Comparison of ENCODE assay signal across 9 cellular contexts in genomic region chr2:225464346-225465025, GRCh38.
A peak's percentile ranks its signal among the peaks of the same experiment; 100 is the strongest.
DNase-seq lines count a peak whose midpoint lies in the region; ATAC-seq and TF ChIP-seq lines count a peak whose summit lies in the region.
"Had no signal": no experiment of that assay in that cellular context is flagged by ENCODE, and none has a peak within 500 bp of the region (broad histone marks: within the 10 kb centered on the region; RNA-seq: fewer than 3 reads in every experiment).

No MANE protein-coding gene starts in this region.

- no peak for TF ChIP-seq POLR2A in heart left ventricle (IDR thresholded peaks at IDR 0.05)
- TF ChIP-seq POLR2A in gastrocnemius medialis (IDR thresholded peaks at IDR 0.05) = no peak

- ATAC-seq in right cardiac atrium (no peak), heart left ventricle (no peak), HG03196 (IDR thresholded peaks at IDR 0.05; ENCODE audit: unreplicated experiment) (peak; percentile 89), gastrocnemius medialis (no peak)

- H3K9me3 ChIP-seq in right cardiac atrium (ENCODE audit: control insufficient read depth, low read length) = no peaks in the 10 kb centered on the region
- H3K9me3 ChIP-seq in heart left ventricle = no peaks in the 10 kb centered on the region
- H3K9me3 ChIP-seq in gastrocnemius medialis = no peaks in the 10 kb centered on the region
- H3K9me3 ChIP-seq: neutrophil had no signal

- H3K4me1 ChIP-seq in right cardiac atrium (ENCODE audit: control insufficient read depth, insufficient read depth, low read length) (no peaks in the 10 kb centered on the region), heart left ventricle (no peaks in the 10 kb centered on the region), gastrocnemius medialis (no peaks in the 10 kb centered on the region)

- H3K4me1 Mint-ChIP-seq in activated naive CD8-positive, alpha-beta T cell treated with anti-CD3 and anti-CD28 coated beads for 36 hours = peaks cover 14% of the 10 kb centered on the region
- H3K4me1 Mint-ChIP-seq in Calu3 (ENCODE audit: low read depth, unreplicated experiment) = peaks cover 60% of the 10 kb centered on the region

- no peaks in the 10 kb centered on the region for H3K27me3 Mint-ChIP-seq in activated naive CD8-positive, alpha-beta T cell treated with anti-CD3 and anti-CD28 coated beads for 36 hours
- H3K27me3 Mint-ChIP-seq in Calu3 (ENCODE audit: unreplicated experiment) = no peaks in the 10 kb centered on the region

- H3K27me3 ChIP-seq in right cardiac atrium (ENCODE audit: control insufficient read depth, insufficient read depth) = no peaks in the 10 kb centered on the region
- no peaks in the 10 kb centered on the region for H3K27me3 ChIP-seq in heart left ventricle
- H3K27me3 ChIP-seq in gastrocnemius medialis = no peaks in the 10 kb centered on the region
- H3K27me3 ChIP-seq: neutrophil had no signal

- 73% methylated on average over 10 of the region's 10 CpGs for WGBS in right cardiac atrium
- WGBS in heart left ventricle, 4 donors = 74 to 81% (median 76%) methylated on average over 10 of the region's 10 CpGs

- H3K4me3 ChIP-seq in right cardiac atrium (ENCODE audit: low read length) (peak overlapping the region; percentile 7), heart left ventricle (peak overlapping the region in 4 of 12 donors; percentile 8 to 43 (median 18)), gastrocnemius medialis (no peak overlapping the region)

- peak overlapping the region; percentile 57 for H3K4me3 Mint-ChIP-seq in activated naive CD8-positive, alpha-beta T cell treated with anti-CD3 and anti-CD28 coated beads for 36 hours
- H3K4me3 Mint-ChIP-seq in Calu3 (ENCODE audit: low read depth, unreplicated experiment) = no peak overlapping the region

- intact Hi-C loops in right cardiac atrium (cut with DNase I) = no loop called here
- intact Hi-C loops in heart left ventricle (cut with DNase I) = no loop called here
- intact Hi-C loops in gastrocnemius medialis (cut with DNase I; ENCODE audit: low total_unique reads) = no loop called here
- intact Hi-C loops in Calu3 (cut with micrococcal nuclease; ENCODE audit: unreplicated experiment) = loop anchor here (10.0 kb wide), 1 partner anchor 180 kb away; no protein-coding TSS in a partner anchor

- peaks cover 2% of the 10 kb centered on the region for H3K36me3 Mint-ChIP-seq in activated naive CD8-positive, alpha-beta T cell treated with anti-CD3 and anti-CD28 coated beads for 36 hours
- peaks cover 22% of the 10 kb centered on the region for H3K36me3 Mint-ChIP-seq in Calu3 (ENCODE audit: insufficient read depth, unreplicated experiment)

- H3K9me3 Mint-ChIP-seq in activated naive CD8-positive, alpha-beta T cell treated with anti-CD3 and anti-CD28 coated beads for 36 hours = peaks cover 3% of the 10 kb centered on the region
- peaks cover 6% of the 10 kb centered on the region for H3K9me3 Mint-ChIP-seq in Calu3 (ENCODE audit: low read depth, unreplicated experiment)

- in situ Hi-C loops in gastrocnemius medialis (cut with MboI; ENCODE audit: low sequenced_read_pairs in 4 of 4) = no loop called here

- no peak for DNase-seq in right cardiac atrium
- no peak for DNase-seq in heart left ventricle
- DNase-seq in activated naive CD8-positive, alpha-beta T cell treated with anti-CD3 and anti-CD28 coated beads for 36 hours = no peak
- no peak for DNase-seq in stimulated activated CD8-positive, alpha-beta memory T cell treated with anti-CD3 and anti-CD28 coated beads, Interleukin-4, amount 100 ng/mL, for 48 hours
- no peak for DNase-seq in gastrocnemius medialis
- no peak for DNase-seq in Calu3
- no peak for DNase-seq in HCEC 1CT

- H3K27ac Mint-ChIP-seq in activated naive CD8-positive, alpha-beta T cell treated with anti-CD3 and anti-CD28 coated beads for 36 hours = no peak overlapping the region
- H3K27ac Mint-ChIP-seq in Calu3 (ENCODE audit: unreplicated experiment) = no peak overlapping the region

- H3K27ac ChIP-seq in right cardiac atrium (ENCODE audit: low read length) = no peak overlapping the region
- H3K27ac ChIP-seq in heart left ventricle = no peak overlapping the region
- H3K27ac ChIP-seq in gastrocnemius medialis = no peak overlapping the region
- H3K27ac ChIP-seq: neutrophil had no signal

- TF ChIP-seq CTCF in heart left ventricle (IDR thresholded peaks at IDR 0.05) (no peak), gastrocnemius medialis (IDR thresholded peaks at IDR 0.05 in 4 of 5, conservative IDR thresholded peaks at IDR 0.05 in 1 of 5) (no peak), Calu3 (IDR thresholded peaks at IDR 0.05; ENCODE audit: unreplicated experiment) (no peak)

- no peaks in the 10 kb centered on the region for H3K36me3 ChIP-seq in heart left ventricle
- no peaks in the 10 kb centered on the region for H3K36me3 ChIP-seq in gastrocnemius medialis
- H3K36me3 ChIP-seq: neutrophil had no signal

- BruUV-seq in Calu3 (replicated peaks; lab: Mats Ljungman, UMichigan) = no TSS peak

- CTCF ChIA-PET in Calu3 (lab: Charles Lee) = no interaction called here
